Comparison of ENCODE assay signal across 23 cellular contexts in the genomic region with DNA sequence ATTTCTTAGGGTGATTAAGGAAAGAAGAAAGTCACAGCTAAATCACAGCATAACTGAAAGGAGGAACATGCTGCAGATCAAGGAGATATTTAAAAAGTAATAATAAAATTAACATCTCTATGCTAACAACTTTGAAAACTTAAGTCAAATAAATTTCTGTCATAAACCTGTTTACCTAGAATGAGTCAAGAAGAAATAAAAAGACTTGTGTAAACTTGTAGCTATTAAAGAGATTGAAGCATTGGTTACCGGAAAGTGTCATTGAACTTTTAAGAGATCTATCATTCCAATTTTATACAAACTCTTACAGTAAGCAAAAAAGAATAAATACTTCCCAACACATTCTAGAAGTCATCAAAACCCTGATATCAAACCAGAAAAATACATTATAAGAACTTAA.
"Had no signal": no experiment of that assay in that cellular context is flagged by ENCODE, and none has a peak within 500 bp of the region (broad histone marks: within the 10 kb centered on the region; RNA-seq: fewer than 3 reads in every experiment).

No MANE protein-coding gene starts in this region.

- FAIRE-seq: frontal cortex, keratinocyte had no signal

- H2AFZ ChIP-seq: hepatocyte had no signal

- H3K27me3 Mint-ChIP-seq: naive B cell; naive thymus-derived CD8-positive, alpha-beta T cell had no signal

- H3K4me2 ChIP-seq: hepatocyte had no signal

- H3K9me3 ChIP-seq: esophagus muscularis mucosa, gastroesophageal sphincter, left lung, lower lobe of right lung, mucosa of descending colon had no signal

- H3K4me1 Mint-ChIP-seq: immature natural killer cell; mesothelial cell of epicardium; naive B cell; naive thymus-derived CD8-positive, alpha-beta T cell had no signal

- H3K36me3 Mint-ChIP-seq: immature natural killer cell; naive B cell; naive thymus-derived CD8-positive, alpha-beta T cell had no signal

- H3K27ac Mint-ChIP-seq: immature natural killer cell; mesothelial cell of epicardium; naive B cell; naive thymus-derived CD8-positive, alpha-beta T cell had no signal

- H3K4me3 ChIP-seq: coronary artery, dorsolateral prefrontal cortex, esophagus muscularis mucosa, gastroesophageal sphincter, heart left ventricle, hepatocyte, left lung, lower lobe of right lung, mucosa of descending colon had no signal

- H3K36me3 ChIP-seq: esophagus muscularis mucosa, gastroesophageal sphincter, heart left ventricle, left lung, lower lobe of right lung had no signal

- DNase-seq: dermis blood vessel endothelial cell; dorsolateral prefrontal cortex; effector CD4-positive, alpha-beta T cell; effector memory CD4-positive, alpha-beta T cell; foreskin keratinocyte; heart left ventricle; hypothalamus; immature natural killer cell; left cardiac atrium; left lung; left ventricle myocardium superior; lower lobe of right lung; mesenchymal stem cell; mucosa of descending colon; naive B cell; naive thymus-derived CD8-positive, alpha-beta T cell had no signal

- H3K4me3 Mint-ChIP-seq: immature natural killer cell; mesothelial cell of epicardium; naive B cell; naive thymus-derived CD8-positive, alpha-beta T cell had no signal

- H3K27me3 ChIP-seq: dorsolateral prefrontal cortex, esophagus muscularis mucosa, foreskin keratinocyte, gastroesophageal sphincter, heart left ventricle, hepatocyte, left lung had no signal

- H3K79me2 ChIP-seq: hepatocyte had no signal

- H3K27ac ChIP-seq: coronary artery, dorsolateral prefrontal cortex, esophagus muscularis mucosa, foreskin keratinocyte, gastroesophageal sphincter, heart left ventricle, hepatocyte, left lung, lower lobe of right lung had no signal

- ATAC-seq: foreskin keratinocyte; gastroesophageal sphincter; heart left ventricle; left cardiac atrium; left lung; left ventricle myocardium superior; lower lobe of right lung; mucosa of descending colon; naive thymus-derived CD8-positive, alpha-beta T cell had no signal

- H3K4me1 ChIP-seq: esophagus muscularis mucosa, foreskin keratinocyte, gastroesophageal sphincter, left lung, lower lobe of right lung had no signal
